Comparison of ENCODE assay signal across 17 cellular contexts in the genomic region with DNA sequence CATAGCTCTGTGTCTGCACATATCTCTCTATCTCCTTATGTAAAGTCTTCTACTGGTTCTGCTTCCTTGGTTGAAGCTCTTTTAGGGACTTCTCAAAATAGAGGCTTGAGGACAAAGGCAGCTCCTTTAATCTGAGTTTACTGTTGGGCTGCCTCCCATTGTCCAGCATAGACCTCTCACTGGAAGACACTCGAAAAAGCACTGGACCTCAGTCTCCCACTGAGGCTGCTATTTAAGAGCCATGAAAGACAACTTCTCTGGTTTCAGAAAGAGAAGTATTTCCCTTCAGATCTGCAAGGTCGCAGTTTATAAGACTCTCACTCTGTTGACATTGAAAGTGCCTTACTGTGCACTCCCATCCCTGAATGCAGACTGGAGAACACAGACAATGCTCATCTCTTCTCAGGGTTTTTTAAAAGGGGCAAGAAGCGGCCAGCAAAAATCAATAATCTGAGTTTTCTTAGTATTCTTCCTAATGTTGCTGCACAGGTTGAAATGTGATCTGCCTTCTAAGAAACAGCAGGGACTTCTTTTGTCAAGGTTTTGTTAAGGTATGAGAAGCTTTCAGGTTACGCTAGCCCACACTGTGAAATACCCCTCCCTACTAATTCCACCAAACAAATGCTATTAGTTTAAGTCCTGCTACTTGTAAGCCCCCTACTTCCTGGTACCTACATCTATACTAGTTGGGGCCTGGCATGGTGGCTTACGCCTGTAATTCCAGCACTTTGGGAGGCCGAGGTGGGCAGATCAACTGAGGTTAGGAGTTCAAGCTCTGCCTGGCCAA.
"Had no signal": no experiment of that assay in that cellular context is flagged by ENCODE, and none has a peak within 500 bp of the region (broad histone marks: within the 10 kb centered on the region; RNA-seq: fewer than 3 reads in every experiment).

No MANE protein-coding gene starts in this region.

- DNase-seq: activated B cell treated with CpG ODN at 0.5 μM for 24 hours; activated CD4-positive, alpha-beta T cell treated with anti-CD3 and anti-CD28 coated beads, Interleukin-2, amount 10 ng/mL, durations not matched to agents 24 days and 14 days; activated CD8-positive, alpha-beta memory T cell treated with anti-CD3 and anti-CD28 coated beads, Interleukin-2, amount 50 U/mL, for 48 hours; activated CD8-positive, alpha-beta T cell treated with anti-CD3 and anti-CD28 coated beads, Interleukin-2, amount 10 ng/mL, durations not matched to agents 7 days and 5 days; activated gamma-delta T cell; activated T-cell treated with anti-CD3 and anti-CD28 coated beads, Interleukin-2, amount 50 U/mL, for 72 hours; dorsolateral prefrontal cortex; left ventricle myocardium inferior; natural killer cell; occipital lobe; stimulated activated CD4-positive, alpha-beta T cell treated with anti-CD3 and anti-CD28 coated beads, Interleukin-2, amount 100 ng/mL, for 48 hours; uterus had no signal

- H3K4me3 ChIP-seq: dorsolateral prefrontal cortex, left ventricle myocardium inferior, right atrium auricular region, uterus had no signal

- H3K4me1 Mint-ChIP-seq: activated B cell treated with CpG ODN at 0.5 μM for 24 hours; activated CD4-positive, alpha-beta T cell treated with anti-CD3 and anti-CD28 coated beads, Interleukin-2, amount 10 ng/mL, durations not matched to agents 24 days and 14 days; memory B cell; natural killer cell; stimulated activated memory B cell treated with anti-CD40 and anti-IgM and Interleukin-4, amounts not matched to agents 10 μg/mL and 1 μg/mL and 100 μg/mL, for 72 hours had no signal

- H3K27me3 ChIP-seq: right atrium auricular region, uterus had no signal

- H3K27ac Mint-ChIP-seq: activated B cell treated with CpG ODN at 0.5 μM for 24 hours; activated CD4-positive, alpha-beta T cell treated with anti-CD3 and anti-CD28 coated beads, Interleukin-2, amount 10 ng/mL, durations not matched to agents 24 days and 14 days; activated CD8-positive, alpha-beta T cell treated with anti-CD3 and anti-CD28 coated beads, Interleukin-2, amount 10 ng/mL, durations not matched to agents 7 days and 5 days; activated naive CD4-positive, alpha-beta T cell treated with anti-CD3 and anti-CD28 coated beads, Interleukin-2, amount 50 U/mL, for 72 hours; activated T-cell treated with anti-CD3 and anti-CD28 coated beads, Interleukin-2, amount 50 U/mL, for 72 hours; memory B cell; natural killer cell; stimulated activated memory B cell treated with anti-CD40 and anti-IgM and Interleukin-4, amounts not matched to agents 10 μg/mL and 1 μg/mL and 100 μg/mL, for 72 hours had no signal

- H3K27ac ChIP-seq: dorsolateral prefrontal cortex, left ventricle myocardium inferior, right atrium auricular region, uterus had no signal

- H3K27me3 Mint-ChIP-seq: activated B cell treated with CpG ODN at 0.5 μM for 24 hours; activated CD4-positive, alpha-beta T cell treated with anti-CD3 and anti-CD28 coated beads, Interleukin-2, amount 10 ng/mL, durations not matched to agents 24 days and 14 days; memory B cell; stimulated activated memory B cell treated with anti-CD40 and anti-IgM and Interleukin-4, amounts not matched to agents 10 μg/mL and 1 μg/mL and 100 μg/mL, for 72 hours had no signal

- ATAC-seq: activated CD8-positive, alpha-beta T cell treated with anti-CD3 and anti-CD28 coated beads, Interleukin-2, amount 10 ng/mL, durations not matched to agents 7 days and 5 days; activated naive CD4-positive, alpha-beta T cell treated with anti-CD3 and anti-CD28 coated beads, Interleukin-2, amount 50 U/mL, for 72 hours; activated T-cell treated with anti-CD3 and anti-CD28 coated beads, Interleukin-2, amount 50 U/mL, for 72 hours; esophagus mucosa; natural killer cell; stimulated activated memory B cell treated with anti-CD40 and anti-IgM and Interleukin-4, amounts not matched to agents 10 μg/mL and 1 μg/mL and 100 μg/mL, for 72 hours had no signal

- H3K36me3 Mint-ChIP-seq: activated naive CD4-positive, alpha-beta T cell treated with anti-CD3 and anti-CD28 coated beads, Interleukin-2, amount 50 U/mL, for 72 hours; memory B cell; natural killer cell; stimulated activated memory B cell treated with anti-CD40 and anti-IgM and Interleukin-4, amounts not matched to agents 10 μg/mL and 1 μg/mL and 100 μg/mL, for 72 hours had no signal

- H3K4me1 ChIP-seq: left ventricle myocardium inferior, right atrium auricular region, uterus had no signal

- H3K4me3 Mint-ChIP-seq: activated B cell treated with CpG ODN at 0.5 μM for 24 hours; activated CD4-positive, alpha-beta T cell treated with anti-CD3 and anti-CD28 coated beads, Interleukin-2, amount 10 ng/mL, durations not matched to agents 24 days and 14 days; activated CD8-positive, alpha-beta T cell treated with anti-CD3 and anti-CD28 coated beads, Interleukin-2, amount 10 ng/mL, durations not matched to agents 7 days and 5 days; activated T-cell treated with anti-CD3 and anti-CD28 coated beads, Interleukin-2, amount 50 U/mL, for 72 hours; memory B cell; natural killer cell; stimulated activated memory B cell treated with anti-CD40 and anti-IgM and Interleukin-4, amounts not matched to agents 10 μg/mL and 1 μg/mL and 100 μg/mL, for 72 hours had no signal

- H3K9me3 Mint-ChIP-seq: activated B cell treated with CpG ODN at 0.5 μM for 24 hours; activated CD4-positive, alpha-beta T cell treated with anti-CD3 and anti-CD28 coated beads, Interleukin-2, amount 10 ng/mL, durations not matched to agents 24 days and 14 days; stimulated activated memory B cell treated with anti-CD40 and anti-IgM and Interleukin-4, amounts not matched to agents 10 μg/mL and 1 μg/mL and 100 μg/mL, for 72 hours had no signal

- H3K9me3 ChIP-seq: left ventricle myocardium inferior, right atrium auricular region, uterus had no signal

- H3K36me3 ChIP-seq: left ventricle myocardium inferior, right atrium auricular region, uterus had no signal
